Comparison of ENCODE assay signal across 23 cellular contexts in the genomic region with DNA sequence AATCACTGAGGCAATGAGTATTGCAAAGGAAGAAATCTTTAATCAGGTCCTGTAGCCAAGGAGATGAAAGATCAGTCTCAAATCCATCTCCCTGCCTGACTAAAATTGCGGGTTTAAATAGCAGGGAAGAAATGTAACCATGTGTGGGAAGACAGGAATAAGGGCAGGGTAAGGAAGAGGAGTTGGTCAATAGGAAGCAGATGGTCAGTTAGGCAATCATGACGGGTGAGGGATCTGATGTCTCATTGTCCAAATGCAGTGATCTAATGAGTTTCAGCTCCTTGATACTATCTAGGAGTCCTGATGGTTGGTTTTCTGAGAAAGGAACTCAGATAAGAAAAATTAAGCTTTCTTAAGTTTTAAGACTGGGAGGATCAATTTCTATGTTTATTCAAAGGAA.
"Had no signal": no experiment of that assay in that cellular context is flagged by ENCODE, and none has a peak within 500 bp of the region (broad histone marks: within the 10 kb centered on the region; RNA-seq: fewer than 3 reads in every experiment).

No MANE protein-coding gene starts in this region.

- H3K36me3 Mint-ChIP-seq: activated naive CD8-positive, alpha-beta T cell treated with anti-CD3 and anti-CD28 coated beads, Interleukin-2, amount 10 ng/mL, durations not matched to agents 7 days and 5 days had no signal

- H3K4me3 Mint-ChIP-seq: activated CD8-positive, alpha-beta T cell treated with anti-CD3 and anti-CD28 coated beads, Interleukin-2, amount 10 ng/mL, durations not matched to agents 7 days and 5 days; activated naive CD8-positive, alpha-beta T cell treated with anti-CD3 and anti-CD28 coated beads, Interleukin-2, amount 10 ng/mL, durations not matched to agents 7 days and 5 days; T-helper 17 cell; WTC11 had no signal

- DNase-seq: activated CD4-positive, alpha-beta T cell treated with anti-CD3 and anti-CD28 coated beads for 48 hours; activated CD4-positive, alpha-beta T cell treated with anti-CD3 and anti-CD28 coated beads, Interleukin-2, amount 50 U/mL, for 4 hours; activated CD4-positive, CD25-positive, alpha-beta regulatory T cell treated with anti-CD3 and anti-CD28 coated beads, Interleukin-2, amount 50 U/mL, for 72 hours; activated CD8-positive, alpha-beta memory T cell treated with anti-CD3 and anti-CD28 coated beads, Interleukin-2, amount 50 U/mL, for 48 hours; activated CD8-positive, alpha-beta T cell treated with anti-CD3 and anti-CD28 coated beads, Interleukin-2, amount 10 ng/mL, durations not matched to agents 7 days and 5 days; activated naive CD4-positive, alpha-beta T cell treated with anti-CD3 and anti-CD28 coated beads, Interleukin-2, amount 50 U/mL, for 16 hours; activated naive CD8-positive, alpha-beta T cell treated with anti-CD3 and anti-CD28 coated beads, Interleukin-2, amount 10 ng/mL, durations not matched to agents 7 days and 5 days; activated T-cell treated with anti-CD3 and anti-CD28 coated beads, Interleukin-2, amount 50 U/mL, for 1 hour; aorta; central memory CD4-positive, alpha-beta T cell; Kasumi-1; NCI-H1105; NCI-H1436 treated with DMSO at 0.1 percent for 48 hours; NCI-H187 treated with DMSO at 0.1 percent for 48 hours; NCI-H2081 treated with DMSO at 0.1 percent for 48 hours; NCI-H2227 treated with DMSO at 0.1 percent for 48 hours; NCI-H526 treated with DMSO at 0.1 percent for 48 hours; NCI-H82; SIG-M5; T-helper 17 cell; T-helper 9 cell had no signal

- H3K4me3 ChIP-seq: breast epithelium had no signal

- H3K27me3 ChIP-seq: breast epithelium had no signal

- H3K4me1 Mint-ChIP-seq: activated naive CD8-positive, alpha-beta T cell treated with anti-CD3 and anti-CD28 coated beads, Interleukin-2, amount 10 ng/mL, durations not matched to agents 7 days and 5 days; T-helper 17 cell had no signal

- H3K36me3 ChIP-seq: breast epithelium had no signal

- H3K27me3 Mint-ChIP-seq: T-helper 17 cell had no signal

- ATAC-seq: activated CD8-positive, alpha-beta T cell treated with anti-CD3 and anti-CD28 coated beads, Interleukin-2, amount 10 ng/mL, durations not matched to agents 7 days and 5 days; T-helper 17 cell; WTC11 had no signal

- H3K27ac ChIP-seq: breast epithelium had no signal

- H3K27ac Mint-ChIP-seq: activated CD8-positive, alpha-beta T cell treated with anti-CD3 and anti-CD28 coated beads, Interleukin-2, amount 10 ng/mL, durations not matched to agents 7 days and 5 days; activated naive CD8-positive, alpha-beta T cell treated with anti-CD3 and anti-CD28 coated beads, Interleukin-2, amount 10 ng/mL, durations not matched to agents 7 days and 5 days; T-helper 17 cell; WTC11 had no signal
